ENCODE assay signal across 1 cellular context in the genomic region with DNA sequence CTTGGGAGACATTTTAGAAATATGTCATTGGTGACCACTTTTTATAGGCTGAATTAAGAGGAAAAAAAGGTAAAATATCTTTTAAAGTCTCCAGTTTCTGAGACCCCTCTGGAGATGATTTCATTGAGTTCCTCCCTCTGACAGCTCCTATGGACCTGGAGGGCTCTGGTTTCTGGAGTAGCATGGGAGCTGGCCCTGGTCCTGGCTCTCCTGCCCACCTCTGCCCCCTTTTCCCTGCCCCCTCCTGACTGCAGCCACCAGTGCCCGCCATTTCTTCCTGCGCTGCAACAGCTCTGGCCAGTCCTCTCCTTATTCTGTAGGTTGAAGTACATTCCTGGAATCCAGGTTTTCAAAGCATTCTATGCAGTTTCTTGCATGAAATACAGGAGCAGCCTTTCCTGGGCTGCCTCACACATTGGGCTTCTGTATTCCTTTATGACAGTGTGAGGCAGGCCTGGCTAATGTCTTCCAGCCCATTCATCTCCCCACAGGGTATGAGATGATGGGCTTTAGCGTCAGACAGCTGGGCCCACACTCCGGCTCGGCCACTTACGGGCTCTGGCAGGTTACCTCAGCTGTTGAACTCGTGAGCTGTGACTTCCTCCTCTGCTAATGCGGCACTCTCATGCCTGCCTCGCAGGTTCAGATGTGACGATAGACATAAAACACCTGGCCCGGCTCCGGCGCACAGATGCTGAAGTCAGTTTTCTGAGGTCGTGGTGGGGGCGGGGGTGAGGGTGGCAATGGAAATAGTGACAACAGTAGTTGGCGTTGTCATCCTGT.
TF ChIP-seq lines count a peak whose summit lies in the region.

No MANE protein-coding gene starts in this region.

TF ChIP-seq in GM23338, 12 proteins besides CTCF, POLR2A, EP300 and RAD21 (continued from another document):
- no peak for TF ChIP-seq CREB1 (CRISPR knock-in tag; IDR thresholded peaks at IDR 0.05; ENCODE audit: low read depth)
